Comparison of ENCODE assay signal across 8 cellular contexts in genomic region chr19:48795855-48796142, GRCh38. TPM values are rescaled to one million over a fixed set of nuclear protein-coding genes. Genes with fewer than 3 reads are reported as not detected.
A peak's percentile ranks its signal among the peaks of the same experiment; 100 is the strongest.
DNase-seq lines count a peak whose midpoint lies in the region; ATAC-seq and TF ChIP-seq lines count a peak whose summit lies in the region.
"Had no signal": no experiment of that assay in that cellular context is flagged by ENCODE, and none has a peak within 500 bp of the region (broad histone marks: within the 10 kb centered on the region; RNA-seq: fewer than 3 reads in every experiment).

No MANE protein-coding gene starts in this region.

- no peaks in the 10 kb centered on the region for H3K9me3 ChIP-seq in HCT116 (ENCODE audit: control insufficient read depth in 1 of 2, insufficient read depth in 1 of 2, low read depth in 1 of 2, low read length in 2 of 2)
- H3K9me3 ChIP-seq in lung (ENCODE audit: control insufficient read depth in 2 of 2, insufficient read depth in 1 of 2, low read length in 1 of 2): no peaks in the 10 kb centered on the region

- H3K36me3 ChIP-seq in HCT116 (ENCODE audit: control insufficient read depth in 1 of 2, insufficient read depth in 2 of 2, low read length in 2 of 2): no peaks in the 10 kb centered on the region
- peaks cover 0 to 4% of the 10 kb centered on the region in 2 donors for H3K36me3 ChIP-seq in lung (ENCODE audit: control insufficient read depth in 2 of 2, insufficient read depth in 2 of 2, low read length in 2 of 2)

- intact Hi-C loops in HCT116 (cut with micrococcal nuclease): loop anchor here (1.0 kb wide), 1 partner anchor 40 kb away; no protein-coding TSS in a partner anchor

- H3K9me2 ChIP-seq in HCT116 (ENCODE audit: insufficient read depth): no peaks in the 10 kb centered on the region

- DNase-seq in HCT116 (ENCODE audit: low read depth, low spot score): no peak
- no peak for DNase-seq in lung (ENCODE audit: low spot score)
- peak in 4 of 49 donors; percentile 48 to 64 (median 56) for DNase-seq in substantia nigra (lab: John Stamatoyannopoulos, UW)
- DNase-seq in NCI-H524 treated with DMSO at 0.1 percent for 48 hours (lab: John Stamatoyannopoulos, UW): no peak
- DNase-seq in NCI-H2081 treated with DMSO at 0.1 percent for 48 hours (lab: John Stamatoyannopoulos, UW): no peak

- POLR2A ChIA-PET in HCT116 (lab: Charles Lee): interaction anchor here (0.7 to 1.7 kb wide), 4 partner anchors 15 to 76 kb away, joined by 3 to 7 read pairs (median 5); partner anchors contain the start of genes BCAT2 and PPP1R15A

- 79 to 87% methylated on average over 3 of the region's 3 CpGs for WGBS in lung, 2 donors

- H3K4me2 ChIP-seq in HCT116 (ENCODE audit: low read length): peak overlapping the region; percentile 59; the same call in 1 of the 2 replicates

- RAD21 ChIA-PET in HCT116 (lab: Charles Lee; ENCODE audit: low non-redundant PET in 1 of 2, low total read pairs in 2 of 2, uncharacterized antibody in 2 of 2, unreplicated experiment in 2 of 2): interaction anchor here (0.5 to 1.4 kb wide), 11 partner anchors 15 to 429 kb away, joined by 3 to 6 read pairs (median 3); partner anchors contain the start of genes HSD17B14 (in 2 of the 2), BCAT2 (in 1 of the 2), GYS1 (in 1 of the 2) and RUVBL2 (in 1 of the 2)

- no peaks in the 10 kb centered on the region for H4K20me1 ChIP-seq in HCT116 (ENCODE audit: insufficient read depth)

- TF ChIP-seq RAD21 in HCT116 (IDR thresholded peaks at IDR 0.05; ENCODE audit: low read depth): no peak

- H3K4me3 ChIP-seq in HCT116 (replicated peaks in 1 of 2; ENCODE audit: low read depth in 1 of 2, low read length in 2 of 2) (no peak overlapping the region), lung (no peak overlapping the region)

- CTCF ChIA-PET in HCT116 (lab: Charles Lee): interaction anchor here (0.6 to 3.0 kb wide), 30 partner anchors 10 to 403 kb away, joined by 3 to 38 read pairs (median 4); partner anchors contain the start of genes BCAT2, CA11, GYS1 and HSD17B14

- H3K4me1 ChIP-seq in HCT116 (ENCODE audit: control insufficient read depth in 1 of 2, insufficient read depth in 2 of 2, low read length in 2 of 2): peaks cover 0 to 11% of the 10 kb centered on the region in 2 experiments; a peak in 1 of 4 replicates
- peaks cover 0 to 3% of the 10 kb centered on the region in 2 donors for H3K4me1 ChIP-seq in lung (ENCODE audit: control insufficient read depth in 2 of 2, insufficient read depth in 2 of 2, low read length in 2 of 2)

- BruUV-seq in HCT116 (replicated peaks; lab: Mats Ljungman, UMichigan): no TSS peak

- H3K27me3 ChIP-seq in HCT116 (ENCODE audit: insufficient read depth, low read length) (no peaks in the 10 kb centered on the region), lung (ENCODE audit: control insufficient read depth, insufficient read depth) (no peaks in the 10 kb centered on the region)

- TF ChIP-seq POLR2A in HCT116 (IDR thresholded peaks at IDR 0.05; ENCODE audit: borderline replicate concordance, extremely low read depth, insufficient read depth, insufficient read length): no peak

- peak overlapping the region; percentile 26 for H3K27ac ChIP-seq in HCT116 (ENCODE audit: low read depth, low read length)
- H3K27ac ChIP-seq in angular gyrus (ENCODE audit: low read depth, low read length): peak overlapping the region; percentile 90
- H3K27ac ChIP-seq in lung (ENCODE audit: low read depth in 1 of 2, low read length in 1 of 2): peak overlapping the region; percentile 35 to 36
- H3K27ac ChIP-seq in substantia nigra (ENCODE audit: low read depth, low read length, poor library complexity, severe bottlenecking): peak overlapping the region; percentile 88

- TF ChIP-seq CTCF in HCT116 (IDR thresholded peaks at IDR 0.05 in 2 of 3, conservative IDR thresholded peaks at IDR 0.05 in 1 of 3; ENCODE audit: borderline replicate concordance in 1 of 3, insufficient read depth in 1 of 3, low read depth in 2 of 3, low read length in 2 of 3) (no peak), lung (IDR thresholded peaks at IDR 0.05; ENCODE audit: control extremely low read depth, extremely low read depth) (no peak)

- no peaks in the 10 kb centered on the region for H3K79me2 ChIP-seq in HCT116 (ENCODE audit: insufficient read depth, low read length)

- H2AFZ ChIP-seq in HCT116 (ENCODE audit: low read depth, low read length, poor library complexity, severe bottlenecking): no peak overlapping the region

- no peak overlapping the region for H3K9ac ChIP-seq in HCT116 (ENCODE audit: low read length)

- peak; percentile 7; the same call in 1 of the 2 replicates for ATAC-seq in HCT116
- ATAC-seq in lung (ENCODE audit: insufficient read depth, low FRiP score): no peak
- no peak for ATAC-seq in HG02870 (IDR thresholded peaks at IDR 0.05; ENCODE audit: unreplicated experiment)

TF ChIP-seq in HCT116, 20 proteins besides CTCF, POLR2A, EP300 and RAD21:
- no peak for TF ChIP-seq SP1 (IDR thresholded peaks at IDR 0.05; ENCODE audit: low read depth)
- no peak for TF ChIP-seq SRF (IDR thresholded peaks at IDR 0.05; ENCODE audit: low read depth)
- no peak for TF ChIP-seq EGR1 (IDR thresholded peaks at IDR 0.05; ENCODE audit: low read depth)

RNA-seq across cellular contexts. Expression of gene BCAT2, which starts 15.0 kb away (rescaled TPM):
- total RNA-seq in HCT116 (2021; ENCODE audit: unreplicated experiment): 66.1 TPM
- polyA plus RNA-seq in HCT116 (2012): 62.0 and 68.6 TPM in 2 replicates
- 10 to 100 TPM; 36.5 to 93.7 TPM for total RNA-seq in lung
- polyA plus RNA-seq in lung: 10 to 100 TPM; 63.9 to 72.7 TPM

RNA-seq across cellular contexts. Expression of gene FGF21, which starts 40.5 kb away (rescaled TPM):
- total RNA-seq in HCT116 (2021; ENCODE audit: unreplicated experiment) (0.81 TPM), lung (not detected)
- 1.2 and 1.6 TPM in 2 replicates for polyA plus RNA-seq in HCT116 (2012)
- polyA plus RNA-seq in lung: not detected
- total RNA-seq: GM12878 had no signal
- polyA plus RNA-seq: GM12878 had no signal

RNA-seq across cellular contexts. Expression of gene HSD17B14, which starts 40.5 kb away (rescaled TPM):
- total RNA-seq in HCT116 (2021; ENCODE audit: unreplicated experiment): 3.9 TPM
- 2.6 and 3.8 TPM in 2 replicates for polyA plus RNA-seq in HCT116 (2012)
- 10 to 100 TPM; 12.8 to 17.9 TPM for total RNA-seq in lung
- 10 to 100 TPM in 1 of 2 donors, 1 to 10 TPM in 1; 9.0 to 39.1 TPM for polyA plus RNA-seq in lung

RNA-seq across cellular contexts. Expression of gene FUT1, which starts 43.4 kb away (rescaled TPM):
- total RNA-seq in HCT116 (2021; ENCODE audit: unreplicated experiment) (14.1 TPM), lung (10 to 100 TPM in 1 of 2 donors, 1 to 10 TPM in 1; 5.1 to 12.4 TPM)
- polyA plus RNA-seq in HCT116 (2012): 11.8 and 13.1 TPM in 2 replicates
- polyA plus RNA-seq in lung: 1 to 10 TPM; 5.5 to 8.6 TPM
- total RNA-seq: GM12878 had no signal

RNA-seq across cellular contexts. Expression of gene IZUMO1, which starts 49.1 kb away (rescaled TPM):
- 1.7 TPM for total RNA-seq in HCT116 (2021; ENCODE audit: unreplicated experiment)
- polyA plus RNA-seq in HCT116 (2012): 1.5 and 2.0 TPM in 2 replicates
- 1 to 10 TPM; 1.2 to 3.1 TPM for total RNA-seq in lung
- 1 to 10 TPM in 1 of 2 donors, under 1 TPM in 1; 0.97 to 2.4 TPM for polyA plus RNA-seq in lung
- total RNA-seq: GM12878 had no signal
- polyA plus RNA-seq: GM12878 had no signal

Comparison
In these comparisons a context has a peak if more than half of its experiments do, and no peak if none do; other contexts are left out.
1. H3K27ac ChIP-seq: peak in every context shown above with its lines; median percentile 90 in angular gyrus; 88 in substantia nigra; 36 in lung; 26 in HCT116.